8 cellular contexts compared by ENCODE assay signal in genomic region chr10:110305767-110306451, GRCh38. TPM values are rescaled to one million over a fixed set of nuclear protein-coding genes. Genes with fewer than 3 reads are reported as not detected.
DNase-seq lines count a peak whose midpoint lies in the region; ATAC-seq and TF ChIP-seq lines count a peak whose summit lies in the region.

No MANE protein-coding gene starts in this region.

- H3K4me3 ChIP-seq in BLaER1 treated with 17β-estradiol and CSF1 and Interleukin-3, amounts not matched to agents 10 nM and 100 nM, result peak overlapping the region in 4 of 10 experiments; percentile 76 to 100 (median 96); a peak in 7 of 20 replicates
- no peak overlapping the region for H3K4me3 ChIP-seq in thyroid gland (replicated peaks in 1 of 3)

- DNase-seq in NCI-H526 treated with DMSO at 0.1 percent for 48 hours (lab: John Stamatoyannopoulos, UW) (peak; percentile 65), epithelial cell of prostate (ENCODE audit: low read depth, low spot score) (peak; percentile 82), myocyte (ENCODE audit: low read depth) (peak; percentile 80), thyroid gland (peak; percentile 30 to 40)
- DNase-seq in activated CD4-positive, alpha-beta T cell treated with anti-CD3 and anti-CD28 coated beads, Interleukin-2, amount 50 U/mL, for 1 hour, result peak; percentile 33

- H3K9ac ChIP-seq in BLaER1 treated with 17β-estradiol and CSF1 and Interleukin-3, amounts not matched to agents 10 nM and 100 nM, result peak overlapping the region in 10 of 11 experiments; percentile 92 to 100 (median 98); a peak in 19 of 22 replicates

- 61 to 63% methylated on average over 17 of the region's 17 CpGs for whole genome bisulfite sequencing in thyroid gland, 2 donors

- no peaks in the 10 kb centered on the region for H3K27me3 ChIP-seq in BLaER1 treated with 17β-estradiol and CSF1 and Interleukin-3, amounts not matched to agents 10 nM and 100 nM
- no peaks in the 10 kb centered on the region for H3K27me3 ChIP-seq in thyroid gland

- no peaks in the 10 kb centered on the region for H3K9me3 ChIP-seq in BLaER1 treated with 17β-estradiol and CSF1 and Interleukin-3, amounts not matched to agents 10 nM and 100 nM (replicated peaks in 1 of 11)
- no peaks in the 10 kb centered on the region for H3K9me3 ChIP-seq in thyroid gland

- H3K4me2 ChIP-seq in BLaER1 treated with 17β-estradiol and CSF1 and Interleukin-3, amounts not matched to agents 10 nM and 100 nM, result peak overlapping the region; percentile 57 to 84 (median 76); a peak in 21 of 22 replicates

- H4K20me1 ChIP-seq in BLaER1 treated with 17β-estradiol and CSF1 and Interleukin-3, amounts not matched to agents 10 nM and 100 nM, result peaks cover 23 to 36% (median 34%) of the 10 kb centered on the region in 11 experiments; a peak in 21 of 22 replicates

- TF ChIP-seq POLR2A in thyroid gland (IDR thresholded peaks at IDR 0.05), result no peak

- peak overlapping the region; percentile 91 to 97 (median 95); a peak in 20 of 22 replicates for H3K27ac ChIP-seq in BLaER1 treated with 17β-estradiol and CSF1 and Interleukin-3, amounts not matched to agents 10 nM and 100 nM
- H3K27ac ChIP-seq in epithelial cell of prostate (peak overlapping the region; percentile 90), thyroid gland (peak overlapping the region; percentile 91 to 97 (median 94))

- TF ChIP-seq CTCF in thyroid gland (IDR thresholded peaks at IDR 0.05), result peak in 5 of 6 experiments; percentile 49 to 76 (median 60)

- peaks cover 24 to 27% (median 25%) of the 10 kb centered on the region in 11 experiments for H3K36me3 ChIP-seq in BLaER1 treated with 17β-estradiol and CSF1 and Interleukin-3, amounts not matched to agents 10 nM and 100 nM
- peaks cover 14 to 16% of the 10 kb centered on the region in 2 donors for H3K36me3 ChIP-seq in thyroid gland

- ATAC-seq in GM18907 (IDR thresholded peaks at IDR 0.05; ENCODE audit: unreplicated experiment) (peak; percentile 48), HG03457 (IDR thresholded peaks at IDR 0.05; ENCODE audit: unreplicated experiment) (peak; percentile 43)

- peaks cover 48 to 64% (median 57%) of the 10 kb centered on the region in 10 experiments for H3K4me1 ChIP-seq in BLaER1 treated with 17β-estradiol and CSF1 and Interleukin-3, amounts not matched to agents 10 nM and 100 nM
- peaks cover 12 to 17% of the 10 kb centered on the region in 2 donors for H3K4me1 ChIP-seq in thyroid gland

- intact Hi-C loops in thyroid gland (cut with DNase I), result no loop called here

RNA-seq across cellular contexts. Expression of gene SMNDC1, which starts 1.2 kb away (rescaled TPM):
- 6.5 and 9.9 TPM in 2 replicates for total RNA-seq in myocyte
- polyA plus RNA-seq in myocyte (2012), result 17.4 TPM
- 10 to 100 TPM; 12.3 to 16.3 (median 13.5) TPM for total RNA-seq in thyroid gland
